ENCODE assay signal across 19 cellular contexts in genomic region chr12:115228434-115228833, GRCh38.
DNase-seq lines count a peak whose midpoint lies in the region; ATAC-seq, FAIRE-seq and TF ChIP-seq lines count a peak whose summit lies in the region.
"Had no signal": no experiment of that assay in that cellular context is flagged by ENCODE, and none has a peak within 500 bp of the region (broad histone marks: within the 10 kb centered on the region; RNA-seq: fewer than 3 reads in every experiment).

No MANE protein-coding gene starts in this region.

- H3K36me3 ChIP-seq in HepG2 (replicated peaks in 1 of 2; ENCODE audit: control insufficient read depth in 1 of 2, insufficient read depth in 2 of 2, low read length in 2 of 2), result no peaks in the 10 kb centered on the region
- H3K36me3 ChIP-seq in right lobe of liver, result no peaks in the 10 kb centered on the region
- no peaks in the 10 kb centered on the region for H3K36me3 ChIP-seq in K562 (ENCODE audit: control insufficient read depth, insufficient read depth, low read length)
- no peaks in the 10 kb centered on the region for H3K36me3 ChIP-seq in BE2C

- H3K36me3 Mint-ChIP-seq in mesothelial cell of epicardium, result no peaks in the 10 kb centered on the region

- peaks cover 50% of the 10 kb centered on the region for H3K4me1 Mint-ChIP-seq in mesothelial cell of epicardium
- H3K4me1 Mint-ChIP-seq: B cell, GM23338 had no signal

- 82% methylated on average over 4 of the region's 4 CpGs for WGBS in HepG2 (ENCODE audit: low lambda C conversion rate)
- WGBS in right lobe of liver (ENCODE audit: insufficient coverage, low coverage, low lambda C conversion rate, missing lambda C conversion rate), result 86% methylated on average over 4 of the region's 4 CpGs
- 1% methylated on average over 4 of the region's 4 CpGs for WGBS in K562 (ENCODE audit: insufficient coverage, low coverage, missing lambda C conversion rate)

- ATAC-seq in HepG2 (no peak), right lobe of liver (no peak), K562 (no peak), HG03095 (IDR thresholded peaks at IDR 0.05; ENCODE audit: unreplicated experiment) (no peak)
- ATAC-seq: GM23338, HCT116 had no signal

- BruUV-seq in HepG2 (replicated peaks; lab: Mats Ljungman, UMichigan), result no TSS peak
- no TSS peak for BruUV-seq in K562 (replicated peaks; lab: Mats Ljungman, UMichigan)

- DNase-seq in HepG2 (ENCODE audit: low spot score), result no peak
- no peak for DNase-seq in right lobe of liver
- no peak for DNase-seq in K562 (ENCODE audit: extremely low read depth in 1 of 4, low spot score in 3 of 4)
- no peak for DNase-seq in mesothelial cell of epicardium (ENCODE audit: low spot score in 2 of 2, unreplicated experiment in 2 of 2)
- DNase-seq in BE2C, result no peak
- DNase-seq in mucosa of gallbladder (ENCODE audit: low spot score), result no peak
- DNase-seq: 8988T; C1 segment of cervical spinal cord; CD4-positive, alpha-beta T cell; DMS153; DMS79; GDM1; H7 had no signal

- POLR2A ChIA-PET in HepG2 (lab: Yijun Ruan, JAX), result no interaction called here
- POLR2A ChIA-PET in K562 (lab: Yijun Ruan, JAX), result no interaction called here

- H3K9me1 ChIP-seq in K562 (ENCODE audit: control insufficient read depth, insufficient read depth, low read length), result no peaks in the 10 kb centered on the region

- H3K27ac ChIP-seq in HepG2 (ENCODE audit: extremely low read length, insufficient read depth, low read length), result no peak overlapping the region
- no peak overlapping the region for H3K27ac ChIP-seq in right lobe of liver
- no peak overlapping the region for H3K27ac ChIP-seq in K562 (ENCODE audit: extremely low read depth, low read depth, low read length)

- no peaks in the 10 kb centered on the region for H3K9me3 ChIP-seq in HepG2 (ENCODE audit: low read length)
- no peaks in the 10 kb centered on the region for H3K9me3 ChIP-seq in right lobe of liver
- H3K9me3 ChIP-seq in K562 (replicated peaks; ENCODE audit: control insufficient read depth, insufficient read depth, low read depth, low read length), result no peaks in the 10 kb centered on the region
- H3K9me3 ChIP-seq in BE2C, result no peaks in the 10 kb centered on the region

- H3K9ac ChIP-seq in HepG2 (ENCODE audit: insufficient read depth, low read depth, low read length) (no peak overlapping the region), K562 (ENCODE audit: insufficient read depth in 1 of 2, low read depth in 2 of 2, low read length in 2 of 2) (no peak overlapping the region)

- TF ChIP-seq POLR2A in HepG2 (IDR thresholded peaks at IDR 0.05; ENCODE audit: insufficient read depth in 1 of 2, low read depth in 2 of 2, low read length in 2 of 2) (no peak), right lobe of liver (IDR thresholded peaks at IDR 0.05) (no peak), K562 (conservative IDR thresholded peaks at IDR 0.05) (no peak)

- FAIRE-seq in HepG2 (lab: Jason Lieb, UNC) (no peak), K562 (lab: Jason Lieb, UNC) (no peak)
- FAIRE-seq: GM12892, GM18507 had no signal

- no peaks in the 10 kb centered on the region for H3K79me2 ChIP-seq in HepG2 (ENCODE audit: insufficient read depth, low read length)
- H3K79me2 ChIP-seq in K562 (ENCODE audit: control insufficient read depth, insufficient read depth, low read length), result no peaks in the 10 kb centered on the region

- TF ChIP-seq EP300 in HepG2 (IDR thresholded peaks at IDR 0.05; ENCODE audit: low read depth in 2 of 2, low read length in 2 of 2), result no peak
- TF ChIP-seq EP300 in HepG2 (CRISPR knock-in tag; IDR thresholded peaks at IDR 0.05; ENCODE audit: borderline replicate concordance), result no peak
- no peak for TF ChIP-seq EP300 in K562 (IDR thresholded peaks at IDR 0.05; ENCODE audit: low read length)

- 0 out of 5 replicates have a peak, but pooled peaks cover 0 to 3% of the 10 kb centered on the region in 2 experiments for H3K27me3 ChIP-seq in HepG2 (ENCODE audit: control insufficient read depth in 1 of 2, insufficient read depth in 2 of 2, low read length in 2 of 2)
- H3K27me3 ChIP-seq in right lobe of liver, result no peaks in the 10 kb centered on the region
- H3K27me3 ChIP-seq in K562 (ENCODE audit: control insufficient read depth in 2 of 2, insufficient read depth in 2 of 2, low read length in 2 of 2), result no peaks in the 10 kb centered on the region; a peak in 2 of 5 replicates
- no peaks in the 10 kb centered on the region for H3K27me3 ChIP-seq in BE2C

- H2AFZ ChIP-seq in HepG2 (ENCODE audit: low read length) (no peak overlapping the region), K562 (ENCODE audit: low read depth, low read length) (no peak overlapping the region)
- H2AFZ ChIP-seq: GM23338 had no signal

- in situ Hi-C loops in HepG2 (cut with HindIII; ENCODE audit: extremely low pct_ligation_motif_present, low pct_unique_long_range_greater_than_20kb) (no loop called here), K562 (cut with MboI) (no loop called here)

- no peak for TF ChIP-seq CTCF in HepG2 (CRISPR knock-in tag; IDR thresholded peaks at IDR 0.05)
- TF ChIP-seq CTCF in right lobe of liver (IDR thresholded peaks at IDR 0.05), result no peak
- no peak for TF ChIP-seq CTCF in K562 (IDR thresholded peaks at IDR 0.05 in 2 of 3, conservative IDR thresholded peaks at IDR 0.05 in 1 of 3; ENCODE audit: insufficient read depth in 2 of 3, low read depth in 1 of 3, low read length in 3 of 3)
- no peak for TF ChIP-seq CTCF in mesothelial cell of epicardium (IDR thresholded peaks at IDR 0.05; ENCODE audit: unreplicated experiment)
- TF ChIP-seq CTCF in BE2C (IDR thresholded peaks at IDR 0.05; ENCODE audit: low read depth, low read length), result no peak

- H4K20me1 ChIP-seq in HepG2 (ENCODE audit: insufficient read depth, low read length), result no peaks in the 10 kb centered on the region
- H4K20me1 ChIP-seq in K562 (replicated peaks; ENCODE audit: control insufficient read depth, insufficient read depth, low read length), result no peaks in the 10 kb centered on the region; the same call in 1 of the 2 replicates

- intact Hi-C loops in HepG2 (cut with micrococcal nuclease; ENCODE audit: unreplicated experiment) (no loop called here), right lobe of liver (cut with DNase I) (no loop called here), K562 (cut with micrococcal nuclease) (no loop called here)

- H3K4me3 ChIP-seq in HepG2 (replicated peaks in 1 of 3; ENCODE audit: insufficient read depth in 1 of 3, low read depth in 2 of 3, low read length in 3 of 3) (no peak overlapping the region), right lobe of liver (no peak overlapping the region), K562 (no peak overlapping the region), BE2C (ENCODE audit: low read depth, low read length) (no peak overlapping the region)
- H3K4me3 ChIP-seq: GM23338 had no signal

- H3K27me3 Mint-ChIP-seq in mesothelial cell of epicardium (ENCODE audit: low read depth), result no peaks in the 10 kb centered on the region
- H3K27me3 Mint-ChIP-seq: B cell; CD4-positive, alpha-beta T cell had no signal

- no peak overlapping the region for H3K4me2 ChIP-seq in HepG2 (ENCODE audit: low read depth, low read length)
- no peak overlapping the region for H3K4me2 ChIP-seq in K562 (ENCODE audit: insufficient read depth, low read length)
- H3K4me2 ChIP-seq: GM23338 had no signal

- H3K27ac Mint-ChIP-seq in mesothelial cell of epicardium, result peak overlapping the region; percentile 72
- H3K27ac Mint-ChIP-seq: B cell; CD4-positive, alpha-beta T cell; GM23338 had no signal

- H3K4me3 Mint-ChIP-seq in mesothelial cell of epicardium, result no peak overlapping the region
- H3K4me3 Mint-ChIP-seq: B cell; CD4-positive, alpha-beta T cell; GM23338 had no signal

- H3K4me1 ChIP-seq in HepG2 (ENCODE audit: insufficient read depth, low read length) (peaks cover 23% of the 10 kb centered on the region), right lobe of liver (no peaks in the 10 kb centered on the region), K562 (replicated peaks in 1 of 2; ENCODE audit: control insufficient read depth in 2 of 2, insufficient read depth in 2 of 2, low read length in 2 of 2) (no peaks in the 10 kb centered on the region), BE2C (peaks cover 6% of the 10 kb centered on the region)

- H3K9me3 Mint-ChIP-seq in mesothelial cell of epicardium, result no peaks in the 10 kb centered on the region
- H3K9me3 Mint-ChIP-seq: CD4-positive, alpha-beta T cell; GM23338 had no signal

- CTCF ChIA-PET in HepG2 (lab: Yijun Ruan, JAX; ENCODE audit: low intra/inter-chr PET ratio, low total read pairs) (no interaction called here), K562 (lab: Yijun Ruan, JAX; ENCODE audit: low intra/inter-chr PET ratio) (no interaction called here)

- TF ChIP-seq RAD21 in HepG2 (CRISPR knock-in tag; IDR thresholded peaks at IDR 0.05) (no peak), K562 (CRISPR knock-in tag; conservative IDR thresholded peaks at IDR 0.05 in 1 of 2, IDR thresholded peaks at IDR 0.05 in 1 of 2) (no peak)

TF ChIP-seq in HepG2, 621 proteins besides CTCF, POLR2A, EP300 and RAD21 (continues in another document):
- TF ChIP-seq ZNF768 (CRISPR knock-in tag; IDR thresholded peaks at IDR 0.05) (peak; percentile 39; the same call in 1 of the 2 replicates), ZNF24 (IDR thresholded peaks at IDR 0.05) (no peak), GFI1 (CRISPR knock-in tag; IDR thresholded peaks at IDR 0.05; ENCODE audit: borderline replicate concordance) (no peak)

TF ChIP-seq in K562, 482 proteins besides CTCF, POLR2A, EP300 and RAD21:
- TF ChIP-seq RBM25 (IDR thresholded peaks at IDR 0.05; ENCODE audit: low read depth, low read length, severe bottlenecking) (peak; percentile 90), UBTF (IDR thresholded peaks at IDR 0.05; ENCODE audit: borderline replicate concordance in 1 of 2, low read depth in 2 of 2, low read length in 2 of 2) (no peak)
